Comparison of ENCODE assay signal across 1 cellular context in the genomic region with DNA sequence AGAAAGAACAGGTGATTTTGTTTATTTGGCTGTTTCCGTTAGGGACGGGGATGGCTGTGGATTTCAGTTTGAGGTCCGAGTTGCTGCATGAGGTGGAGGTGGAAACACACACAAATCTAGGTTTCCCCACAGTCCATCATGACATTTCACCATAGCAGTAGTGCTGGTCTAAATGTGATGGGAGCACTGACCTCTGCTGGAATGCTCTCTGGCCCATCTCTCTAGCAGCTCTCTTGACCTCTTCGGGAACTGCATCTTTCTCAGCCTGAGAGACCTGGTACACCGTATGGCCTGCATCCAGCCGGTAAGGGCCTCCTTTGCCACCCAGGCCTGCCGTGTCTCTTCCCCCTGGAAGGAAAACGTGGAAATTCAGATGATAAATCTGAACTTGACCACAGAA.
TF ChIP-seq lines count a peak whose summit lies in the region.

No MANE protein-coding gene starts in this region.

TF ChIP-seq in GM23338, 12 proteins besides CTCF, POLR2A, EP300 and RAD21:
- TF ChIP-seq, protein P1, sequence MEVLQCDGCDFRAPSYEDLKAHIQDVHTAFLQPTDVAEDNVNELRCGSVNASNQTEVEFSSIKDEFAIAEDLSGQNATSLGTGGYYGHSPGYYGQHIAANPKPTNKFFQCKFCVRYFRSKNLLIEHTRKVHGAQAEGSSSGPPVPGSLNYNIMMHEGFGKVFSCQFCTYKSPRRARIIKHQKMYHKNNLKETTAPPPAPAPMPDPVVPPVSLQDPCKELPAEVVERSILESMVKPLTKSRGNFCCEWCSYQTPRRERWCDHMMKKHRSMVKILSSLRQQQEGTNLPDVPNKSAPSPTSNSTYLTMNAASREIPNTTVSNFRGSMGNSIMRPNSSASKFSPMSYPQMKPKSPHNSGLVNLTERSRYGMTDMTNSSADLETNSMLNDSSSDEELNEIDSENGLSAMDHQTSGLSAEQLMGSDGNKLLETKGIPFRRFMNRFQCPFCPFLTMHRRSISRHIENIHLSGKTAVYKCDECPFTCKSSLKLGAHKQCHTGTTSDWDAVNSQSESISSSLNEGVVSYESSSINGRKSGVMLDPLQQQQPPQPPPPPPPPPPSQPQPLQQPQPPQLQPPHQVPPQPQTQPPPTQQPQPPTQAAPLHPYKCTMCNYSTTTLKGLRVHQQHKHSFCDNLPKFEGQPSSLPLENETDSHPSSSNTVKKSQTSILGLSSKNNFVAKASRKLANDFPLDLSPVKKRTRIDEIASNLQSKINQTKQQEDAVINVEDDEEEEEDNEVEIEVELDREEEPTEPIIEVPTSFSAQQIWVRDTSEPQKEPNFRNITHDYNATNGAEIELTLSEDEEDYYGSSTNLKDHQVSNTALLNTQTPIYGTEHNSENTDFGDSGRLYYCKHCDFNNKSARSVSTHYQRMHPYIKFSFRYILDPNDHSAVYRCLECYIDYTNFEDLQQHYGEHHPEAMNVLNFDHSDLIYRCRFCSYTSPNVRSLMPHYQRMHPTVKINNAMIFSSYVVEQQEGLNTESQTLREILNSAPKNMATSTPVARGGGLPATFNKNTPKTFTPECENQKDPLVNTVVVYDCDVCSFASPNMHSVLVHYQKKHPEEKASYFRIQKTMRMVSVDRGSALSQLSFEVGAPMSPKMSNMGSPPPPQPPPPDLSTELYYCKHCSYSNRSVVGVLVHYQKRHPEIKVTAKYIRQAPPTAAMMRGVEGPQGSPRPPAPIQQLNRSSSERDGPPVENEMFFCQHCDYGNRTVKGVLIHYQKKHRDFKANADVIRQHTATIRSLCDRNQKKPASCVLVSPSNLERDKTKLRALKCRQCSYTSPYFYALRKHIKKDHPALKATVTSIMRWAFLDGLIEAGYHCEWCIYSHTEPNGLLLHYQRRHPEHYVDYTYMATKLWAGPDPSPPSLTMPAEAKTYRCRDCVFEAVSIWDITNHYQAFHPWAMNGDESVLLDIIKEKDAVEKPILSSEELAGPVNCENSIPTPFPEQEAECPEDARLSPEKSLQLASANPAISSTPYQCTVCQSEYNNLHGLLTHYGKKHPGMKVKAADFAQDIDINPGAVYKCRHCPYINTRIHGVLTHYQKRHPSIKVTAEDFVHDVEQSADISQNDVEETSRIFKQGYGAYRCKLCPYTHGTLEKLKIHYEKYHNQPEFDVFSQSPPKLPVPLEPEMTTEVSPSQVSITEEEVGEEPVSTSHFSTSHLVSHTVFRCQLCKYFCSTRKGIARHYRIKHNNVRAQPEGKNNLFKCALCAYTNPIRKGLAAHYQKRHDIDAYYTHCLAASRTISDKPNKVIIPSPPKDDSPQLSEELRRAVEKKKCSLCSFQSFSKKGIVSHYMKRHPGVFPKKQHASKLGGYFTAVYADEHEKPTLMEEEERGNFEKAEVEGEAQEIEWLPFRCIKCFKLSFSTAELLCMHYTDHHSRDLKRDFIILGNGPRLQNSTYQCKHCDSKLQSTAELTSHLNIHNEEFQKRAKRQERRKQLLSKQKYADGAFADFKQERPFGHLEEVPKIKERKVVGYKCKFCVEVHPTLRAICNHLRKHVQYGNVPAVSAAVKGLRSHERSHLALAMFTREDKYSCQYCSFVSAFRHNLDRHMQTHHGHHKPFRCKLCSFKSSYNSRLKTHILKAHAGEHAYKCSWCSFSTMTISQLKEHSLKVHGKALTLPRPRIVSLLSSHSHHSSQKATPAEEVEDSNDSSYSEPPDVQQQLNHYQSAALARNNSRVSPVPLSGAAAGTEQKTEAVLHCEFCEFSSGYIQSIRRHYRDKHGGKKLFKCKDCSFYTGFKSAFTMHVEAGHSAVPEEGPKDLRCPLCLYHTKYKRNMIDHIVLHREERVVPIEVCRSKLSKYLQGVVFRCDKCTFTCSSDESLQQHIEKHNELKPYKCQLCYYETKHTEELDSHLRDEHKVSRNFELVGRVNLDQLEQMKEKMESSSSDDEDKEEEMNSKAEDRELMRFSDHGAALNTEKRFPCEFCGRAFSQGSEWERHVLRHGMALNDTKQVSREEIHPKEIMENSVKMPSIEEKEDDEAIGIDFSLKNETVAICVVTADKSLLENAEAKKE (CRISPR knock-in tag; IDR thresholded peaks at IDR 0.05), result no peak
- TF ChIP-seq, protein P2, sequence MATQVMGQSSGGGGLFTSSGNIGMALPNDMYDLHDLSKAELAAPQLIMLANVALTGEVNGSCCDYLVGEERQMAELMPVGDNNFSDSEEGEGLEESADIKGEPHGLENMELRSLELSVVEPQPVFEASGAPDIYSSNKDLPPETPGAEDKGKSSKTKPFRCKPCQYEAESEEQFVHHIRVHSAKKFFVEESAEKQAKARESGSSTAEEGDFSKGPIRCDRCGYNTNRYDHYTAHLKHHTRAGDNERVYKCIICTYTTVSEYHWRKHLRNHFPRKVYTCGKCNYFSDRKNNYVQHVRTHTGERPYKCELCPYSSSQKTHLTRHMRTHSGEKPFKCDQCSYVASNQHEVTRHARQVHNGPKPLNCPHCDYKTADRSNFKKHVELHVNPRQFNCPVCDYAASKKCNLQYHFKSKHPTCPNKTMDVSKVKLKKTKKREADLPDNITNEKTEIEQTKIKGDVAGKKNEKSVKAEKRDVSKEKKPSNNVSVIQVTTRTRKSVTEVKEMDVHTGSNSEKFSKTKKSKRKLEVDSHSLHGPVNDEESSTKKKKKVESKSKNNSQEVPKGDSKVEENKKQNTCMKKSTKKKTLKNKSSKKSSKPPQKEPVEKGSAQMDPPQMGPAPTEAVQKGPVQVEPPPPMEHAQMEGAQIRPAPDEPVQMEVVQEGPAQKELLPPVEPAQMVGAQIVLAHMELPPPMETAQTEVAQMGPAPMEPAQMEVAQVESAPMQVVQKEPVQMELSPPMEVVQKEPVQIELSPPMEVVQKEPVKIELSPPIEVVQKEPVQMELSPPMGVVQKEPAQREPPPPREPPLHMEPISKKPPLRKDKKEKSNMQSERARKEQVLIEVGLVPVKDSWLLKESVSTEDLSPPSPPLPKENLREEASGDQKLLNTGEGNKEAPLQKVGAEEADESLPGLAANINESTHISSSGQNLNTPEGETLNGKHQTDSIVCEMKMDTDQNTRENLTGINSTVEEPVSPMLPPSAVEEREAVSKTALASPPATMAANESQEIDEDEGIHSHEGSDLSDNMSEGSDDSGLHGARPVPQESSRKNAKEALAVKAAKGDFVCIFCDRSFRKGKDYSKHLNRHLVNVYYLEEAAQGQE (IDR thresholded peaks at IDR 0.05; ENCODE audit: unreplicated experiment), result no peak
- TF ChIP-seq STAT1 (IDR thresholded peaks at IDR 0.05; ENCODE audit: unreplicated experiment), result no peak
- no peak for TF ChIP-seq EZH2phosphoT487 (IDR thresholded peaks at IDR 0.05; ENCODE audit: unreplicated experiment)
